Comparison of ENCODE assay signal across 13 cellular contexts in genomic region chr17:39114744-39115534, GRCh38. TPM values are rescaled to one million over a fixed set of nuclear protein-coding genes. Genes with fewer than 3 reads are reported as not detected.
DNase-seq lines count a peak whose midpoint lies in the region; ATAC-seq, FAIRE-seq and TF ChIP-seq lines count a peak whose summit lies in the region.
"Had no signal": no experiment of that assay in that cellular context is flagged by ENCODE, and none has a peak within 500 bp of the region (broad histone marks: within the 10 kb centered on the region; RNA-seq: fewer than 3 reads in every experiment).

No MANE protein-coding gene starts in this region.

- intact Hi-C loops in lower lobe of right lung (cut with DNase I), result no loop called here

- FAIRE-seq in A549 (lab: Jason Lieb, UNC), result no peak
- FAIRE-seq: G401.6, TTC549 had no signal

- TF ChIP-seq CTCF in A549 (IDR thresholded peaks at IDR 0.05), result no peak
- no peak for TF ChIP-seq CTCF in neural progenitor cell (IDR thresholded peaks at IDR 0.05)
- TF ChIP-seq CTCF in lower lobe of right lung (IDR thresholded peaks at IDR 0.05), result no peak

- H3K9me3 ChIP-seq in A549 (no peaks in the 10 kb centered on the region), GM23248 (ENCODE audit: low read depth) (no peaks in the 10 kb centered on the region), neural progenitor cell (ENCODE audit: low read depth) (no peaks in the 10 kb centered on the region), lower lobe of right lung (no peaks in the 10 kb centered on the region)
- H3K9me3 ChIP-seq: adrenal gland, mucosa of descending colon had no signal

- no peaks in the 10 kb centered on the region for H3K4me1 ChIP-seq in A549
- H3K4me1 ChIP-seq in GM23248 (ENCODE audit: insufficient read depth), result peaks cover 13% of the 10 kb centered on the region
- no peaks in the 10 kb centered on the region for H3K4me1 ChIP-seq in neural progenitor cell
- no peaks in the 10 kb centered on the region for H3K4me1 ChIP-seq in lower lobe of right lung
- H3K4me1 ChIP-seq: adrenal gland had no signal

- in situ Hi-C loops in GM23248 (cut with MboI), result no loop called here

- no peak for TF ChIP-seq EP300 in A549 (IDR thresholded peaks at IDR 0.05)

- 82% methylated on average over 20 of the region's 20 CpGs for WGBS in A549 (ENCODE audit: missing lambda C conversion rate)
- WGBS in GM23248 (ENCODE audit: low coverage in 1 of 2, low lambda C conversion rate in 2 of 2, missing lambda C conversion rate in 2 of 2), 2 experiments, result 4 to 5% methylated on average over 20 of the region's 20 CpGs

- H4K20me1 ChIP-seq in GM23248 (ENCODE audit: insufficient read depth) (no peaks in the 10 kb centered on the region), neural progenitor cell (ENCODE audit: low read depth) (no peaks in the 10 kb centered on the region)

- H3K4me2 ChIP-seq in A549, result no peak overlapping the region
- peak overlapping the region; percentile 73 for H3K4me2 ChIP-seq in GM23248 (ENCODE audit: unreplicated experiment)
- no peak overlapping the region for H3K4me2 ChIP-seq in neural progenitor cell

- CTCF ChIA-PET in A549 (lab: Yijun Ruan, JAX), result interaction anchor here (0.7 to 2.2 kb wide), 5 partner anchors 9 to 60 kb away, joined by 3 to 6 read pairs (median 4); no protein-coding TSS in a partner anchor

- H2AFZ ChIP-seq in GM23248 (peak overlapping the region; percentile 83), neural progenitor cell (replicated peaks) (peak overlapping the region; percentile 80)

- H3K9me2 ChIP-seq in GM23248 (ENCODE audit: insufficient read depth), result no peaks in the 10 kb centered on the region

- TF ChIP-seq RAD21 in A549 (conservative IDR thresholded peaks at IDR 0.05 in 1 of 2, IDR thresholded peaks at IDR 0.05 in 1 of 2), result no peak

- H3K79me2 ChIP-seq in GM23248 (ENCODE audit: insufficient read depth) (no peaks in the 10 kb centered on the region), neural progenitor cell (ENCODE audit: low read depth) (no peaks in the 10 kb centered on the region)

- no peaks in the 10 kb centered on the region for H3K36me3 Mint-ChIP-seq in neural progenitor cell

- POLR2A ChIA-PET in A549 (lab: Yijun Ruan, JAX), result no interaction called here

- no peak overlapping the region for H3K27ac Mint-ChIP-seq in neural progenitor cell

- H3K4me1 Mint-ChIP-seq in neural progenitor cell, result peaks cover 9% of the 10 kb centered on the region

- H3K9ac ChIP-seq in GM23248 (peak overlapping the region; percentile 73), neural progenitor cell (no peak overlapping the region)

- H3K27me3 Mint-ChIP-seq in neural progenitor cell (ENCODE audit: insufficient read depth, low read depth), result peaks cover 12% of the 10 kb centered on the region

- no peaks in the 10 kb centered on the region for H3K27me3 ChIP-seq in GM23248 (replicated peaks; ENCODE audit: insufficient read depth)
- H3K27me3 ChIP-seq in neural progenitor cell, result no peaks in the 10 kb centered on the region
- H3K27me3 ChIP-seq in lower lobe of right lung (ENCODE audit: low read depth), result no peaks in the 10 kb centered on the region
- H3K27me3 ChIP-seq: adrenal gland had no signal

- peaks cover 22% of the 10 kb centered on the region for H3F3A ChIP-seq in GM23248 (ENCODE audit: insufficient read depth)
- H3F3A ChIP-seq in neural progenitor cell (ENCODE audit: low read depth), result no peaks in the 10 kb centered on the region

- ATAC-seq in A549 (no peak), HG02970 (IDR thresholded peaks at IDR 0.05; ENCODE audit: low FRiP score, unreplicated experiment) (no peak), lower lobe of right lung (no peak)
- ATAC-seq: mucosa of descending colon had no signal

- H3K4me3 Mint-ChIP-seq in neural progenitor cell, result no peak overlapping the region

- no peak for DNase-seq in A549 (ENCODE audit: low read depth in 1 of 2, low spot score in 1 of 2)
- DNase-seq in GM23248, result peak; percentile 87
- DNase-seq in neural progenitor cell (ENCODE audit: low spot score), result no peak
- no peak for DNase-seq in lower lobe of right lung
- DNase-seq in iPS-NIHi11 (ENCODE audit: low spot score), result no peak
- no peak for DNase-seq in amygdala (lab: John Stamatoyannopoulos, UW)
- DNase-seq: adrenal gland, C1 segment of cervical spinal cord, mucosa of descending colon had no signal

- TF ChIP-seq POLR2A in A549 (IDR thresholded peaks at IDR 0.05; ENCODE audit: low read length), result no peak

- H3K36me3 ChIP-seq in GM23248 (ENCODE audit: low read depth) (no peaks in the 10 kb centered on the region), neural progenitor cell (no peaks in the 10 kb centered on the region), lower lobe of right lung (no peaks in the 10 kb centered on the region)
- H3K36me3 ChIP-seq: adrenal gland had no signal

- H3K9me3 Mint-ChIP-seq in neural progenitor cell, result no peaks in the 10 kb centered on the region

- H3K4me3 ChIP-seq in A549, result no peak overlapping the region
- peak overlapping the region; percentile 47 for H3K4me3 ChIP-seq in GM23248
- no peak overlapping the region for H3K4me3 ChIP-seq in neural progenitor cell
- H3K4me3 ChIP-seq in lower lobe of right lung, result no peak overlapping the region
- H3K4me3 ChIP-seq: adrenal gland, mucosa of descending colon had no signal

- peak overlapping the region in 1 of 2 experiments; percentile 57; a peak in 2 of 6 replicates for H3K27ac ChIP-seq in A549
- H3K27ac ChIP-seq in GM23248, result peak overlapping the region; percentile 88
- peak overlapping the region; percentile 39 for H3K27ac ChIP-seq in cingulate gyrus (ENCODE audit: low read depth, low read length)
- H3K27ac ChIP-seq in neural progenitor cell, result no peak overlapping the region
- H3K27ac ChIP-seq in lower lobe of right lung, result no peak overlapping the region
- H3K27ac ChIP-seq: adrenal gland had no signal

TF ChIP-seq in A549, 52 proteins besides CTCF, POLR2A, EP300 and RAD21:
- TF ChIP-seq ELK1 (IDR thresholded peaks at IDR 0.05; ENCODE audit: low read depth, low read length) (no peak), MAFK (IDR thresholded peaks at IDR 0.05; ENCODE audit: partially characterized antibody) (peak; percentile 39)
TF ChIP-seq in A549: peak in this region for 1.

RNA-seq across cellular contexts. Expression of gene PLXDC1, which starts 36.5 kb away (rescaled TPM):
- polyA plus RNA-seq in A549 (2011; rRNA removed) (0.36 and 0.77 TPM in 2 replicates), A549 (2017; fragmentation: RNase III; extraction: RNeasy Plus Mini Kit Qiagen cat#74134 plus additional on column Dnase treatment) (0.22 to 0.54 TPM (median 0.31 TPM) in 3 replicates), GM23248 (2016; fragmentation: Nextera tagmentation; extraction: Ambion mirVana) (0.24 and 0.71 TPM in 2 replicates)
- 0.16 and 0.23 TPM in 2 replicates for polyA plus RNA-seq in A549 (2012; cell fraction: cytosol; rRNA removed)
- 2.0 and 2.4 TPM in 2 replicates for polyA plus RNA-seq in A549 (2012; cell fraction: nucleus; rRNA removed)
- polyA minus RNA-seq in A549 (2011; rRNA and poly(A)+ RNA removed), result 0.29 and 0.79 TPM in 2 replicates
- total RNA-seq in GM23248 (2014; rRNA removed; shearing (Covaris generic)), result not detected in 2 replicates
- total RNA-seq in neural progenitor cell (ENCODE audit: low replicate concordance) (2.1 and 2.5 TPM in 2 replicates), lower lobe of right lung (19.5 TPM)

RNA-seq across cellular contexts. Expression of gene ARL5C, which starts 51.0 kb away (rescaled TPM):
- polyA plus RNA-seq in A549 (2011; rRNA removed) (not detected in 2 replicates), A549 (2017; fragmentation: RNase III; extraction: RNeasy Plus Mini Kit Qiagen cat#74134 plus additional on column Dnase treatment) (not detected in 3 replicates), GM23248 (2016; fragmentation: Nextera tagmentation; extraction: Ambion mirVana) (not detected in 2 replicates)
- polyA plus RNA-seq in A549 (2012; cell fraction: cytosol; rRNA removed), result not detected in 2 replicates
- polyA plus RNA-seq in A549 (2012; cell fraction: nucleus; rRNA removed), result 0.01 TPM in 1 of 2 replicates, not detected in the other
- polyA minus RNA-seq in A549 (2011; rRNA and poly(A)+ RNA removed), result not detected in 2 replicates
- not detected in 2 replicates for total RNA-seq in GM23248 (2014; rRNA removed; shearing (Covaris generic))
- total RNA-seq in neural progenitor cell (ENCODE audit: low replicate concordance) (not detected in 2 replicates), lower lobe of right lung (not detected)
- total RNA-seq: adrenal gland, mucosa of descending colon had no signal
- polyA plus RNA-seq: adrenal gland had no signal

Comparison
In these comparisons a context has a peak if more than half of its experiments do, and no peak if none do; other contexts are left out.
1. H3K27ac ChIP-seq: peak in GM23248 (single experiment) and cingulate gyrus (single experiment); none in neural progenitor cell (single experiment) and lower lobe of right lung (single experiment).